ENCODE assay signal across 8 cellular contexts in the genomic region with DNA sequence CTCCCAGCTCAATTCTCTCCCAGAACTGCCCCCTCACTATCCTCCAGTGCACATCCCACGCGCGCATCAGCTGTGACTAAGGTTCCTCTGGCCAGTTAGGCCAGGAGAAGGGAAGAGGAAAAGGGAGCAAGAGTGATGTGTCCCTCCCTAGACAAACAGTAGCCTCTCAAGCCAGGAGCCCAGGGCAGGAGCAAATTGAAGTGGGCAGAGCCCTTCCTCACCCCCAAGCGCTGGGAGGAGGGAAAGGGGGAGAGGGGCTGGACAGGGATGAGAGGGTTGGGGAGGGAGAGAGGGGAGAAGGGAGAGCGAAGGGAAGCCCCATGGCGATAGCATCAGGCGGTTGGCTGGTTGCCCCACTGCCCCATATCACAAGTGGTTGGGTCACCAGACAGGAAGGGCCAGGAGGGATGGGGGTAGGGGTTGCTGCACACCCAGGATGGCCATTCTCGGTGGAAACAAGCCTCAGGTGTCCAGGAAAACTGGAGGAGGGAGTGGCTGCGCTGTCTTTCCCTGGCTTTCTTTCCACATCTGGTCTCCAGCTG. TPM values are rescaled to one million over a fixed set of nuclear protein-coding genes. Genes with fewer than 3 reads are reported as not detected.
DNase-seq lines count a peak whose midpoint lies in the region; FAIRE-seq and TF ChIP-seq lines count a peak whose summit lies in the region.

No MANE protein-coding gene starts in this region.

- H3K4me1 ChIP-seq in ascending aorta (peaks cover 15 to 48% of the 10 kb centered on the region in 2 donors), iPS-20b (ENCODE audit: insufficient read depth, low read length) (peaks cover 6% of the 10 kb centered on the region; the same call in 1 of the 2 replicates), small intestine (ENCODE audit: control insufficient read depth in 2 of 2, insufficient read depth in 1 of 2, low read depth in 1 of 2, low read length in 1 of 2) (peaks cover 2 to 11% of the 10 kb centered on the region in 2 donors)

- TF ChIP-seq CTCF in ascending aorta (IDR thresholded peaks at IDR 0.05), result no peak

- intact Hi-C loops in ascending aorta (cut with DNase I), result loop anchor here (2.0 to 10.0 kb wide), 2 partner anchors 47 to 1303 kb away; a partner anchor contains a TSS

- H3K4me3 Mint-ChIP-seq in IgD-negative memory B cell, result peak overlapping the region; percentile 80 to 94 (median 90)

- H3K27me3 Mint-ChIP-seq in IgD-negative memory B cell, result no peaks in the 10 kb centered on the region

- H3K4me3 ChIP-seq in ascending aorta (peak overlapping the region; percentile 80 to 98), iPS-20b (ENCODE audit: low read length) (peak overlapping the region; percentile 83), small intestine (ENCODE audit: low read depth in 1 of 2, low read length in 2 of 2) (peak overlapping the region; percentile 89 to 96)

- H3K36me3 Mint-ChIP-seq in IgD-negative memory B cell, result no peaks in the 10 kb centered on the region

- 8 to 44% (median 17%) methylated on average over 4 to 9 of the region's 9 CpGs for WGBS in small intestine, 3 donors

- peak overlapping the region; percentile 88 for H3K9ac ChIP-seq in iPS-20b (ENCODE audit: low read depth, low read length)

- H3K36me3 ChIP-seq in ascending aorta, result peaks cover 19 to 39% of the 10 kb centered on the region in 2 donors
- peaks cover 43% of the 10 kb centered on the region for H3K36me3 ChIP-seq in iPS-20b (ENCODE audit: insufficient read depth, low read depth, low read length)
- peaks cover 5 to 14% of the 10 kb centered on the region in 2 donors for H3K36me3 ChIP-seq in small intestine (ENCODE audit: control insufficient read depth in 2 of 2, insufficient read depth in 2 of 2, low read length in 2 of 2)

- no peak for FAIRE-seq in small intestine (lab: Jason Lieb, UNC)

- H3K27ac ChIP-seq in ascending aorta (peak overlapping the region; percentile 99), iPS-20b (ENCODE audit: low read length) (no peak overlapping the region), small intestine (ENCODE audit: low read depth in 1 of 2, low read length in 1 of 2) (peak overlapping the region; percentile 97)

- DNase-seq in C1 segment of cervical spinal cord (lab: John Stamatoyannopoulos, UW) (peak in 9 of 14 donors; percentile 28 to 76 (median 56)), ascending aorta (ENCODE audit: low spot score in 2 of 2) (no peak), small intestine (peak; percentile 46), NCI-H2107 treated with DMSO at 0.1 percent for 48 hours (lab: John Stamatoyannopoulos, UW; ENCODE audit: unreplicated experiment) (no peak), activated gamma-delta T cell (lab: John Stamatoyannopoulos, UW) (no peak), middle frontal gyrus (ENCODE audit: extremely low spot score, low spot score) (no peak)

- H3K27me3 ChIP-seq in ascending aorta, result no peaks in the 10 kb centered on the region
- no peaks in the 10 kb centered on the region for H3K27me3 ChIP-seq in iPS-20b (ENCODE audit: insufficient read depth, low read length)
- H3K27me3 ChIP-seq in small intestine (ENCODE audit: control insufficient read depth in 2 of 2, insufficient read depth in 2 of 2, low read length in 2 of 2), result no peaks in the 10 kb centered on the region

- H3K4me1 Mint-ChIP-seq in IgD-negative memory B cell, result peaks cover 31 to 37% (median 35%) of the 10 kb centered on the region in 3 donors

- H3K9me3 ChIP-seq in ascending aorta, result no peaks in the 10 kb centered on the region
- no peaks in the 10 kb centered on the region for H3K9me3 ChIP-seq in iPS-20b (ENCODE audit: insufficient read depth, low read depth, low read length)
- no peaks in the 10 kb centered on the region for H3K9me3 ChIP-seq in small intestine (ENCODE audit: control insufficient read depth, low read depth)

- peak overlapping the region; percentile 75 to 87 (median 76) for H3K27ac Mint-ChIP-seq in IgD-negative memory B cell

- H3K9me3 Mint-ChIP-seq in IgD-negative memory B cell, result no peaks in the 10 kb centered on the region

RNA-seq across cellular contexts. Expression of a gene that starts 1.1 kb away (rescaled TPM):
- polyA plus RNA-seq in IgD-negative memory B cell, result 171 TPM
- total RNA-seq in ascending aorta, result 566 TPM
- polyA plus RNA-seq in small intestine, result 100 to 1,000 TPM; 561 to 710 (median 694) TPM

RNA-seq across cellular contexts. Expression of a gene that starts 7.5 kb away (rescaled TPM):
- 2.2 TPM for polyA plus RNA-seq in IgD-negative memory B cell
- 3.6 TPM for total RNA-seq in ascending aorta
- polyA plus RNA-seq in small intestine, result 10 to 100 TPM; 19.2 to 79.8 (median 44.0) TPM

RNA-seq across cellular contexts. Expression of a gene that starts 11.9 kb away (rescaled TPM):
- polyA plus RNA-seq in IgD-negative memory B cell, result 174 TPM
- total RNA-seq in ascending aorta, result 57.2 TPM
- polyA plus RNA-seq in small intestine, result 100 to 1,000 TPM; 291 to 688 (median 576) TPM

RNA-seq across cellular contexts. Expression of a gene that starts 15.2 kb away (rescaled TPM):
- polyA plus RNA-seq in IgD-negative memory B cell (1.1 TPM), small intestine (1 to 10 TPM in 2 of 3 donors, under 1 TPM in 1; 0.22 to 2.7 (median 2.2) TPM)
- total RNA-seq in ascending aorta, result 1.6 TPM

RNA-seq across cellular contexts. Expression of a gene that starts 20.0 kb away (rescaled TPM):
- polyA plus RNA-seq in IgD-negative memory B cell (0.13 TPM), small intestine (10 to 100 TPM in 2 of 3 donors, 1 to 10 TPM in 1; 6.3 to 81.6 (median 24.4) TPM)
- total RNA-seq in ascending aorta, result 246 TPM

Comparison
In these comparisons a context has a peak if more than half of its experiments do, and no peak if none do; other contexts are left out.
1. DNase-seq: peak in C1 segment of cervical spinal cord (9 of 14) and small intestine (single experiment); none in ascending aorta (0 of 2), NCI-H2107 treated with DMSO at 0.1 percent for 48 hours (single experiment), activated gamma-delta T cell (single experiment) and middle frontal gyrus (single experiment).
2. Peak in every context shown above with its lines, with median percentiles within 50 percentile points of each other: H3K4me3 ChIP-seq.